In the genomic region with DNA sequence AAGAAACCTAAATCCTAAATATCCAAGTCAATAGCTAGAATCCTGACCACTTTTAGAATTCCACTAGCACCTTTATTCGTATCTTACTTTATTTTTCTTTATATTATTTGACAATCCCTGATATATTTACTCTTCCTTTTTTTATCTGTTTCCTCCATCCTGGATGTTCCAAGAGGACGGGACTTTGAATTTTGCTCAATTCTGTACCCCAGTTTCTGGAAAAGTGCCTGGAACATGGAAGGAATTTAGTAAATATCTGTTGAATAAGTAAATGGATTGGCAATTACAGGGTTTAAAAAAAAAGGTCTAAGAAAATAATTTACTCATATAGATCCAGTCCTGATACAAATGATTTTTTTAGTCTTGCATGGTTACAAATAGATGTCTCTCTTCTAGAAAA, we compare ENCODE assay signal across 19 cellular contexts. TPM values are rescaled to one million over a fixed set of nuclear protein-coding genes. Genes with fewer than 3 reads are reported as not detected.
DNase-seq lines count a peak whose midpoint lies in the region; ATAC-seq and TF ChIP-seq lines count a peak whose summit lies in the region.
"Had no signal": no experiment of that assay in that cellular context is flagged by ENCODE, and none has a peak within 500 bp of the region (broad histone marks: within the 10 kb centered on the region; RNA-seq: fewer than 3 reads in every experiment).

No MANE protein-coding gene starts in this region.

- no peaks in the 10 kb centered on the region for H3K27me3 Mint-ChIP-seq in T-helper 2 cell treated with Interferon-gamma antibody and Interleukin-4, amounts not matched to agents 5 μg/mL and 100 μg/mL, for 36 hours (ENCODE audit: low read depth)
- H3K27me3 Mint-ChIP-seq in HFFc6 (ENCODE audit: insufficient read depth), result no peaks in the 10 kb centered on the region
- no peaks in the 10 kb centered on the region for H3K27me3 Mint-ChIP-seq in activated T-helper 2 cell treated with anti-CD3 and anti-CD28 coated beads, Interferon-gamma antibody, Interleukin-2, Interleukin-4, amounts not matched to agents 10 μg/mL and 5 μg/mL and 100 μg/mL, durations not matched to agents 14 hours and 24 hours and 36 hours (ENCODE audit: low read depth)
- peaks cover 0 to 2% (median 0%) of the 10 kb centered on the region in 5 donors for H3K27me3 Mint-ChIP-seq in naive thymus-derived CD4-positive, alpha-beta T cell

- CTCF ChIA-PET in naive thymus-derived CD4-positive, alpha-beta T cell (lab: Charles Lee), result no interaction called here

- no peak overlapping the region for H3K27ac ChIP-seq in naive thymus-derived CD4-positive, alpha-beta T cell (ENCODE audit: low read depth, low read length)
- H3K27ac ChIP-seq in left lung, result no peak overlapping the region

- no peak for ATAC-seq in naive thymus-derived CD4-positive, alpha-beta T cell
- no peak for ATAC-seq in GM21825 (IDR thresholded peaks at IDR 0.05; ENCODE audit: unreplicated experiment)
- no peak for ATAC-seq in left lung
- ATAC-seq: HCT116, pancreas, upper lobe of right lung had no signal

- no peak for DNase-seq in T-helper 2 cell treated with Interferon-gamma antibody and Interleukin-4, amounts not matched to agents 5 μg/mL and 100 μg/mL, for 36 hours (ENCODE audit: low spot score)
- DNase-seq in T-helper 2 cell, result no peak
- no peak for DNase-seq in HFFc6
- no peak for DNase-seq in activated T-helper 2 cell treated with anti-CD3 and anti-CD28 coated beads, Interferon-gamma antibody, Interleukin-2, Interleukin-4, amounts not matched to agents 10 μg/mL and 5 μg/mL and 100 μg/mL, durations not matched to agents 14 hours and 24 hours and 36 hours (ENCODE audit: low spot score)
- DNase-seq in naive thymus-derived CD4-positive, alpha-beta T cell, result no peak
- DNase-seq in left lung, result no peak
- no peak for DNase-seq in GM03348 (ENCODE audit: low spot score)
- DNase-seq: aorta, midbrain, NCI-H1048, NCI-H2107, pancreas, upper lobe of right lung had no signal

- H3K36me3 Mint-ChIP-seq in T-helper 2 cell treated with Interferon-gamma antibody and Interleukin-4, amounts not matched to agents 5 μg/mL and 100 μg/mL, for 36 hours (ENCODE audit: low read depth), result peaks cover 6% of the 10 kb centered on the region
- no peaks in the 10 kb centered on the region for H3K36me3 Mint-ChIP-seq in HFFc6 (ENCODE audit: low read depth)
- peaks cover 10% of the 10 kb centered on the region for H3K36me3 Mint-ChIP-seq in activated T-helper 2 cell treated with anti-CD3 and anti-CD28 coated beads, Interferon-gamma antibody, Interleukin-2, Interleukin-4, amounts not matched to agents 10 μg/mL and 5 μg/mL and 100 μg/mL, durations not matched to agents 14 hours and 24 hours and 36 hours (ENCODE audit: low read depth)
- H3K36me3 Mint-ChIP-seq in naive thymus-derived CD4-positive, alpha-beta T cell, result peaks cover 0 to 8% (median 0%) of the 10 kb centered on the region in 5 donors

- no peak overlapping the region for H3K27ac Mint-ChIP-seq in T-helper 2 cell treated with Interferon-gamma antibody and Interleukin-4, amounts not matched to agents 5 μg/mL and 100 μg/mL, for 36 hours
- H3K27ac Mint-ChIP-seq in HFFc6, result no peak overlapping the region
- no peak overlapping the region for H3K27ac Mint-ChIP-seq in activated T-helper 2 cell treated with anti-CD3 and anti-CD28 coated beads, Interferon-gamma antibody, Interleukin-2, Interleukin-4, amounts not matched to agents 10 μg/mL and 5 μg/mL and 100 μg/mL, durations not matched to agents 14 hours and 24 hours and 36 hours
- peak overlapping the region in 5 of 9 donors; percentile 44 to 97 (median 92) for H3K27ac Mint-ChIP-seq in naive thymus-derived CD4-positive, alpha-beta T cell

- H3K9me3 ChIP-seq in naive thymus-derived CD4-positive, alpha-beta T cell (ENCODE audit: control insufficient read depth in 2 of 3, low read length in 3 of 3), result no peaks in the 10 kb centered on the region
- no peaks in the 10 kb centered on the region for H3K9me3 ChIP-seq in left lung
- H3K9me3 ChIP-seq: pancreas, upper lobe of right lung had no signal

- no peaks in the 10 kb centered on the region for H3K27me3 ChIP-seq in naive thymus-derived CD4-positive, alpha-beta T cell (ENCODE audit: control insufficient read depth in 2 of 2, insufficient read depth in 2 of 2, low read length in 2 of 2)
- H3K27me3 ChIP-seq in left lung, result no peaks in the 10 kb centered on the region
- H3K27me3 ChIP-seq: pancreas, upper lobe of right lung had no signal

- H3K4me1 ChIP-seq in naive thymus-derived CD4-positive, alpha-beta T cell (ENCODE audit: control insufficient read depth in 2 of 2, insufficient read depth in 2 of 2, low read length in 2 of 2), result peaks cover 0 to 8% of the 10 kb centered on the region in 2 donors
- peaks cover 5 to 24% of the 10 kb centered on the region in 2 donors for H3K4me1 ChIP-seq in left lung

- intact Hi-C loops in activated T-helper 2 cell treated with anti-CD3 and anti-CD28 coated beads, Interferon-gamma antibody, Interleukin-2, Interleukin-4, amounts not matched to agents 10 μg/mL and 5 μg/mL and 100 μg/mL, durations not matched to agents 14 hours and 24 hours and 36 hours (cut with micrococcal nuclease), result no loop called here
- intact Hi-C loops in naive thymus-derived CD4-positive, alpha-beta T cell (cut with micrococcal nuclease), result loop anchor here (2.0 to 10.0 kb wide), 7 partner anchors 223 to 951 kb away; partner anchors contain the start of genes FKTN (in 1 of the 2) and TMEM38B (in 1 of the 2)
- intact Hi-C loops in left lung (cut with DNase I), result no loop called here

- no peaks in the 10 kb centered on the region for H3K9me3 Mint-ChIP-seq in T-helper 2 cell treated with Interferon-gamma antibody and Interleukin-4, amounts not matched to agents 5 μg/mL and 100 μg/mL, for 36 hours
- no peaks in the 10 kb centered on the region for H3K9me3 Mint-ChIP-seq in HFFc6
- no peaks in the 10 kb centered on the region for H3K9me3 Mint-ChIP-seq in activated T-helper 2 cell treated with anti-CD3 and anti-CD28 coated beads, Interferon-gamma antibody, Interleukin-2, Interleukin-4, amounts not matched to agents 10 μg/mL and 5 μg/mL and 100 μg/mL, durations not matched to agents 14 hours and 24 hours and 36 hours
- H3K9me3 Mint-ChIP-seq in naive thymus-derived CD4-positive, alpha-beta T cell, result no peaks in the 10 kb centered on the region
- H3K9me3 Mint-ChIP-seq: T-helper 1 cell treated with Interleukin-12 subunit alpha and Interleukin-12 subunit beta and Interleukin-4 antibody, amounts not matched to agents 30 μg/mL and 1 μg/mL, for 36 hours had no signal

- POLR2A ChIA-PET in naive thymus-derived CD4-positive, alpha-beta T cell (lab: Charles Lee), result interaction anchor here (0.7 to 1.9 kb wide), 2 partner anchors 132 to 652 kb away, joined by 4 to 11 read pairs; partner anchors contain the start of gene SMC2

- H3K36me3 ChIP-seq in naive thymus-derived CD4-positive, alpha-beta T cell (ENCODE audit: control insufficient read depth in 2 of 3, insufficient read depth in 3 of 3, low read length in 3 of 3), result peaks cover 0 to 5% (median 0%) of the 10 kb centered on the region in 3 experiments
- peaks cover 0 to under 1% of the 10 kb centered on the region in 2 donors for H3K36me3 ChIP-seq in left lung
- H3K36me3 ChIP-seq: pancreas had no signal

- TF ChIP-seq CTCF in HFFc6 (IDR thresholded peaks at IDR 0.05) (no peak), left lung (IDR thresholded peaks at IDR 0.05) (no peak)

- H3K4me3 Mint-ChIP-seq in T-helper 2 cell treated with Interferon-gamma antibody and Interleukin-4, amounts not matched to agents 5 μg/mL and 100 μg/mL, for 36 hours, result peak overlapping the region; percentile 17
- H3K4me3 Mint-ChIP-seq in HFFc6, result 0 out of 2 replicates have a peak overlapping the region, but pooled peaks have one; percentile 95
- H3K4me3 Mint-ChIP-seq in activated T-helper 2 cell treated with anti-CD3 and anti-CD28 coated beads, Interferon-gamma antibody, Interleukin-2, Interleukin-4, amounts not matched to agents 10 μg/mL and 5 μg/mL and 100 μg/mL, durations not matched to agents 14 hours and 24 hours and 36 hours (ENCODE audit: low read depth), result peak overlapping the region; percentile 35
- H3K4me3 Mint-ChIP-seq in naive thymus-derived CD4-positive, alpha-beta T cell, result peak overlapping the region in 5 of 10 donors; percentile 4 to 97 (median 58)

- H3K4me3 ChIP-seq in naive thymus-derived CD4-positive, alpha-beta T cell (ENCODE audit: low read length), result no peak overlapping the region
- H3K4me3 ChIP-seq in left lung, result no peak overlapping the region

- H3K4me1 Mint-ChIP-seq in T-helper 2 cell treated with Interferon-gamma antibody and Interleukin-4, amounts not matched to agents 5 μg/mL and 100 μg/mL, for 36 hours (ENCODE audit: low read depth), result peaks cover 32% of the 10 kb centered on the region
- peaks cover 44% of the 10 kb centered on the region for H3K4me1 Mint-ChIP-seq in HFFc6 (ENCODE audit: low read depth)
- peaks cover 22% of the 10 kb centered on the region for H3K4me1 Mint-ChIP-seq in activated T-helper 2 cell treated with anti-CD3 and anti-CD28 coated beads, Interferon-gamma antibody, Interleukin-2, Interleukin-4, amounts not matched to agents 10 μg/mL and 5 μg/mL and 100 μg/mL, durations not matched to agents 14 hours and 24 hours and 36 hours (ENCODE audit: low read depth)
- peaks cover 14 to 26% (median 22%) of the 10 kb centered on the region in 7 donors for H3K4me1 Mint-ChIP-seq in naive thymus-derived CD4-positive, alpha-beta T cell

RNA-seq across cellular contexts. Expression of gene NIPSNAP3A, which starts 1.2 kb away (rescaled TPM):
- 10 to 100 TPM; 11.5 to 17.0 (median 14.6) TPM for total RNA-seq in HFFc6 (2021; fragmentation: NEBNext Ultra II Directional; extraction: Animal tissue kit (Norgen Biotek cat#: 25700))
- 10.3 and 10.8 TPM in 2 replicates for total RNA-seq in activated T-helper 2 cell treated with anti-CD3 and anti-CD28 coated beads, Interferon-gamma antibody, Interleukin-2, Interleukin-4, amounts not matched to agents 10 μg/mL and 5 μg/mL and 100 μg/mL, durations not matched to agents 14 hours and 24 hours and 36 hours
- total RNA-seq in naive thymus-derived CD4-positive, alpha-beta T cell, result 10 to 100 TPM in 4 of 5 experiments, 1 to 10 TPM in 1; 7.1 to 17.4 (median 13.4) TPM
- 10 to 100 TPM; 19.5 to 22.1 TPM for polyA plus RNA-seq in naive thymus-derived CD4-positive, alpha-beta T cell
- 10 to 100 TPM; 24.9 to 29.5 TPM for total RNA-seq in left lung

RNA-seq across cellular contexts. Expression of gene NIPSNAP3B, which starts 17.6 kb away (rescaled TPM):
- total RNA-seq in HFFc6 (2021; fragmentation: NEBNext Ultra II Directional; extraction: Animal tissue kit (Norgen Biotek cat#: 25700)), result under 1 TPM; 0.19 to 0.68 (median 0.40) TPM
- 0.50 and 0.60 TPM in 2 replicates for total RNA-seq in activated T-helper 2 cell treated with anti-CD3 and anti-CD28 coated beads, Interferon-gamma antibody, Interleukin-2, Interleukin-4, amounts not matched to agents 10 μg/mL and 5 μg/mL and 100 μg/mL, durations not matched to agents 14 hours and 24 hours and 36 hours
- 1 to 10 TPM in 3 of 5 experiments, under 1 TPM in 2; 0.77 to 2.7 (median 1.1) TPM for total RNA-seq in naive thymus-derived CD4-positive, alpha-beta T cell
- 1 to 10 TPM in 1 of 2 donors, under 1 TPM in 1; 0.33 to 1.5 TPM for polyA plus RNA-seq in naive thymus-derived CD4-positive, alpha-beta T cell
- total RNA-seq in left lung, result 1 to 10 TPM in 1 of 2 donors, under 1 TPM in 1; 0.94 to 1.4 TPM
- total RNA-seq: A172, epithelial cell of proximal tubule had no signal

RNA-seq across cellular contexts. Expression of gene OR13D1, which starts 52.0 kb away (rescaled TPM):
- total RNA-seq in HFFc6 (2021; fragmentation: NEBNext Ultra II Directional; extraction: Animal tissue kit (Norgen Biotek cat#: 25700)), result not detected
- not detected in 2 replicates for total RNA-seq in activated T-helper 2 cell treated with anti-CD3 and anti-CD28 coated beads, Interferon-gamma antibody, Interleukin-2, Interleukin-4, amounts not matched to agents 10 μg/mL and 5 μg/mL and 100 μg/mL, durations not matched to agents 14 hours and 24 hours and 36 hours
- total RNA-seq in naive thymus-derived CD4-positive, alpha-beta T cell, result not detected
- not detected for polyA plus RNA-seq in naive thymus-derived CD4-positive, alpha-beta T cell
- not detected for total RNA-seq in left lung
- total RNA-seq: A172, aorta, epithelial cell of proximal tubule, pancreas, upper lobe of right lung had no signal
- polyA plus RNA-seq: aorta, pancreas, small intestine had no signal

Comparison
In these comparisons a context has a peak if more than half of its experiments do, and no peak if none do; other contexts are left out.
1. H3K27ac Mint-ChIP-seq: peak in naive thymus-derived CD4-positive, alpha-beta T cell (5 of 9); none in T-helper 2 cell treated with Interferon-gamma antibody and Interleukin-4, amounts not matched to agents 5 μg/mL and 100 μg/mL, for 36 hours (single experiment), HFFc6 (single experiment) and activated T-helper 2 cell treated with anti-CD3 and anti-CD28 coated beads, Interferon-gamma antibody, Interleukin-2, Interleukin-4, amounts not matched to agents 10 μg/mL and 5 μg/mL and 100 μg/mL, durations not matched to agents 14 hours and 24 hours and 36 hours (single experiment).
2. intact Hi-C loops: an anchor here in naive thymus-derived CD4-positive, alpha-beta T cell (2.0 to 10.0 kb wide); none called in activated T-helper 2 cell treated with anti-CD3 and anti-CD28 coated beads, Interferon-gamma antibody, Interleukin-2, Interleukin-4, amounts not matched to agents 10 μg/mL and 5 μg/mL and 100 μg/mL, durations not matched to agents 14 hours and 24 hours and 36 hours and left lung.